ENCODE assay signal across 8 cellular contexts in genomic region chr3:168095611-168096209, GRCh38. TPM values are rescaled to one million over a fixed set of nuclear protein-coding genes. Genes with fewer than 3 reads are reported as not detected.
A peak's percentile ranks its signal among the peaks of the same experiment; 100 is the strongest.
DNase-seq lines count a peak whose midpoint lies in the region; ATAC-seq and TF ChIP-seq lines count a peak whose summit lies in the region.

GOLIM4 (minus strand) TSS chr3:168095924; CDS start chr3:168095285, 639 bp downstream.

- H3K9me3 ChIP-seq in BE2C (no peaks in the 10 kb centered on the region), colonic mucosa (no peaks in the 10 kb centered on the region)

- TF ChIP-seq CTCF in BE2C (IDR thresholded peaks at IDR 0.05; ENCODE audit: low read depth, low read length): no peak
- no peak for TF ChIP-seq CTCF in activated B cell treated with CpG ODN at 0.5 μM for 24 hours (IDR thresholded peaks at IDR 0.05)
- TF ChIP-seq CTCF in colonic mucosa (IDR thresholded peaks at IDR 0.05): no peak

- H3K27me3 ChIP-seq in BE2C (no peaks in the 10 kb centered on the region), colonic mucosa (no peaks in the 10 kb centered on the region), layer of hippocampus (ENCODE audit: control insufficient read depth, insufficient read depth, low read length) (no peaks in the 10 kb centered on the region)

- intact Hi-C loops in activated B cell treated with CpG ODN at 0.5 μM for 24 hours (cut with micrococcal nuclease): loop anchor here (1.0 to 5.0 kb wide), 9 partner anchors 29 to 1677 kb away; partner anchors contain the start of genes MECOM, MYNN, PDCD10 and ZBBX
- intact Hi-C loops in colonic mucosa (cut with DNase I): no loop called here

- CTCF ChIA-PET in activated B cell treated with CpG ODN at 0.5 μM for 24 hours (lab: Charles Lee): interaction anchor here (1.7 kb wide), 1 partner anchor 70 kb away, joined by 5 read pairs; no protein-coding TSS in a partner anchor

- no peaks in the 10 kb centered on the region for H3K36me3 ChIP-seq in BE2C
- no peaks in the 10 kb centered on the region for H3K36me3 ChIP-seq in colonic mucosa

- H3K4me1 ChIP-seq in BE2C (peaks cover 13% of the 10 kb centered on the region; the same call in 1 of the 2 replicates), colonic mucosa (no peaks in the 10 kb centered on the region)

- POLR2A ChIA-PET in activated B cell treated with CpG ODN at 0.5 μM for 24 hours (lab: Charles Lee): interaction anchor here (0.5 to 1.1 kb wide), 2 partner anchors 8 to 50 kb away, joined by 3 read pairs; no protein-coding TSS in a partner anchor

- H3K4me1 Mint-ChIP-seq in activated B cell treated with CpG ODN at 0.5 μM for 24 hours: peaks cover 25% of the 10 kb centered on the region

- peaks cover 8% of the 10 kb centered on the region for H3K36me3 Mint-ChIP-seq in activated B cell treated with CpG ODN at 0.5 μM for 24 hours (ENCODE audit: low read depth)

- H3K9me3 Mint-ChIP-seq in activated B cell treated with CpG ODN at 0.5 μM for 24 hours: no peaks in the 10 kb centered on the region

- H3K4me3 ChIP-seq in BE2C (ENCODE audit: low read depth, low read length) (peak within 1 kb of the TSS; percentile 94), colonic mucosa (peak within 1 kb of the TSS; percentile 69)

- H3K27me3 Mint-ChIP-seq in activated B cell treated with CpG ODN at 0.5 μM for 24 hours: peaks cover 2% of the 10 kb centered on the region

- DNase-seq in BE2C (peak; percentile 98), NCI-H2227 (lab: John Stamatoyannopoulos, UW; ENCODE audit: unreplicated experiment) (peak; percentile 97), activated B cell treated with CpG ODN at 0.5 μM for 24 hours (peak; percentile 82), colonic mucosa (peak; percentile 96)
- peak; percentile 38 for DNase-seq in stimulated activated CD4-positive, alpha-beta T cell treated with anti-CD3 and anti-CD28 coated beads, Interleukin-15, amount 100 ng/mL, for 48 hours (ENCODE audit: low read depth in 2 of 2)

- peak; percentile 85 for ATAC-seq in GM19023 (IDR thresholded peaks at IDR 0.05; ENCODE audit: unreplicated experiment)
- peak; percentile 82 for ATAC-seq in HG03139 (IDR thresholded peaks at IDR 0.05; ENCODE audit: unreplicated experiment)
- ATAC-seq in activated B cell treated with CpG ODN at 0.5 μM for 24 hours (ENCODE audit: low read depth): peak; percentile 85

- H3K27ac Mint-ChIP-seq in activated B cell treated with CpG ODN at 0.5 μM for 24 hours: peak within 1 kb of the TSS; percentile 83

- peak within 1 kb of the TSS; percentile 82 to 94 for H3K9ac ChIP-seq in colonic mucosa (ENCODE audit: low read depth in 2 of 2, low read length in 2 of 2)

- H3K27ac ChIP-seq in colonic mucosa: peak within 1 kb of the TSS; percentile 91
- H3K27ac ChIP-seq in layer of hippocampus (ENCODE audit: low read depth, low read length): peak within 1 kb of the TSS; percentile 97

- peak within 1 kb of the TSS; percentile 85 for H3K4me3 Mint-ChIP-seq in activated B cell treated with CpG ODN at 0.5 μM for 24 hours

RNA-seq across cellular contexts. Expression of gene GOLIM4, which starts in this region (rescaled TPM):
- polyA plus RNA-seq in BE2C (2012; ENCODE audit: insufficient read depth, insufficient read length, low read depth): 67.1 TPM
- total RNA-seq in activated B cell treated with CpG ODN at 0.5 μM for 24 hours: 8.0 and 8.5 TPM in 2 replicates
- 10 to 100 TPM; 73.8 to 79.4 TPM for total RNA-seq in colonic mucosa

Comparison
In these comparisons a context has a peak if more than half of its experiments do, and no peak if none do; other contexts are left out.
1. Peak in every context shown above with its lines: DNase-seq, ATAC-seq, H3K4me3 ChIP-seq and H3K27ac ChIP-seq.
2. DNase-seq: peak in every context shown above with its lines; median percentile 98 in BE2C; 97 in NCI-H2227; 96 in colonic mucosa; 82 in activated B cell treated with CpG ODN at 0.5 μM for 24 hours; 38 in stimulated activated CD4-positive, alpha-beta T cell treated with anti-CD3 and anti-CD28 coated beads, Interleukin-15, amount 100 ng/mL, for 48 hours.